In the genomic region with DNA sequence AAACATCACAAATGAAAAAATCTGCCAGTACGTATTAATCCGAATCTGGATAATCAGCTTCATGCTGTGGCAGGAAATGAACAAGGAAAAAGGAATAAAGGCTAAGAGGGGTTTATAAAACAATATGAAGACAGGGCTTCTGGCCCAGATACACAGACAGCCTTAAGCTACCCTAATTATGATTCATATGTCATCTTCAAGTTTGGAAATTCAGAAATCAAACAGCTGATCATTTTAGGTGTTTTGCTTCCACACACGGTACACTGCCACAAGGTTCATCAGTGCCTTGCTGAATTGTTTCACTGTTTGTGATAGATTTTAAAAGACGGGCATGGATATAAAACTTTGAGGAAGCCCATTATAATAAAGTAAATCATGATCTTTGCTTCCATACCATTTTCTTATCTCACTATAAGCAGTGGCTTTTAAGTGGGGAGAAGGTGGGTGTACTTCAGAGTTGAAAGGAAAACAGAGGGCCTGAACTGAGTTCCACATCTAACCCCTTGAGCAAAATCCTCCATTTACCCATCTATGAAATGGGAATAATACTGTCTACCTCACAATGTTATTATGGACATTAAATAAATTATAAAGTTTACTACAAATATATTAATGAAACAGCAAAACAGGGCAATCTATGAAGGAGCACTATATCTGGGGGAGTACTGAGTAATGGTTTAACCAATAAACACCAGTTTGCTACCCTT, we compare ENCODE assay signal across 24 cellular contexts. TPM values are rescaled to one million over a fixed set of nuclear protein-coding genes. Genes with fewer than 3 reads are reported as not detected.
A peak's percentile ranks its signal among the peaks of the same experiment; 100 is the strongest.
DNase-seq lines count a peak whose midpoint lies in the region; ATAC-seq, FAIRE-seq and TF ChIP-seq lines count a peak whose summit lies in the region.
"Had no signal": no experiment of that assay in that cellular context is flagged by ENCODE, and none has a peak within 500 bp of the region (broad histone marks: within the 10 kb centered on the region; RNA-seq: fewer than 3 reads in every experiment).

No MANE protein-coding gene starts in this region.

- peak overlapping the region; percentile 90 to 91 for H3K27ac Mint-ChIP-seq in T-cell
- peak overlapping the region; percentile 75 for H3K27ac Mint-ChIP-seq in central memory CD8-positive, alpha-beta T cell (ENCODE audit: low read depth)
- H3K27ac Mint-ChIP-seq: dendritic cell treated with granulocyte-macrophage colony-stimulating factor and Interleukin-4, amounts not matched to agents 40 ng/mL and 50 ng/mL, for 4 days had no signal

- intact Hi-C loops in HepG2 (cut with micrococcal nuclease; ENCODE audit: unreplicated experiment), result no loop called here
- intact Hi-C loops in right lobe of liver (cut with DNase I), result no loop called here

- H3K36me3 Mint-ChIP-seq in T-cell, result peaks cover 61% of the 10 kb centered on the region
- H3K36me3 Mint-ChIP-seq in central memory CD8-positive, alpha-beta T cell (ENCODE audit: insufficient read depth), result peaks cover 52% of the 10 kb centered on the region

- CTCF ChIA-PET in HepG2 (lab: Yijun Ruan, JAX; ENCODE audit: low intra/inter-chr PET ratio, low total read pairs), result no interaction called here
- CTCF ChIA-PET in T-cell (lab: Charles Lee), result interaction anchor here (0.6 to 2.0 kb wide), 6 partner anchors 12 to 245 kb away, joined by 3 to 9 read pairs (median 6); a partner anchor contains a TSS

- no peak for FAIRE-seq in HepG2 (lab: Jason Lieb, UNC)
- FAIRE-seq: H54, islet of Langerhans had no signal

- POLR2A ChIA-PET in HepG2 (lab: Yijun Ruan, JAX) (interaction anchor here (2.2 kb wide), 1 partner anchor 13 kb away, joined by 8 read pairs; a partner anchor contains a TSS), T-cell (lab: Charles Lee) (interaction anchor here (1.1 to 3.4 kb wide), 3 partner anchors 9 to 15 kb away, joined by 3 to 21 read pairs (median 8); a partner anchor contains a TSS)

- no peak overlapping the region for H2AFZ ChIP-seq in HepG2 (ENCODE audit: low read length)
- H2AFZ ChIP-seq: hepatocyte had no signal

- H3K9me3 Mint-ChIP-seq in T-cell, result no peaks in the 10 kb centered on the region
- H3K9me3 Mint-ChIP-seq in central memory CD8-positive, alpha-beta T cell, result no peaks in the 10 kb centered on the region
- H3K9me3 Mint-ChIP-seq: dendritic cell treated with granulocyte-macrophage colony-stimulating factor and Interleukin-4, amounts not matched to agents 40 ng/mL and 50 ng/mL, for 4 days had no signal

- no peaks in the 10 kb centered on the region; the same call in 1 of the 2 replicates for H4K20me1 ChIP-seq in HepG2 (ENCODE audit: insufficient read depth, low read length)

- H3K27me3 ChIP-seq in HepG2 (ENCODE audit: control insufficient read depth in 1 of 2, insufficient read depth in 2 of 2, low read length in 2 of 2) (no peaks in the 10 kb centered on the region), right lobe of liver (no peaks in the 10 kb centered on the region), thymus (ENCODE audit: control insufficient read depth, insufficient read depth) (no peaks in the 10 kb centered on the region)
- H3K27me3 ChIP-seq: hepatocyte, SJSA1, upper lobe of left lung had no signal

- H3K36me3 ChIP-seq in HepG2 (replicated peaks in 1 of 2; ENCODE audit: control insufficient read depth in 1 of 2, insufficient read depth in 2 of 2, low read length in 2 of 2), result peaks cover 16 to 77% of the 10 kb centered on the region in 2 experiments
- peaks cover 0 to 60% (median 17%) of the 10 kb centered on the region in 4 donors for H3K36me3 ChIP-seq in right lobe of liver
- H3K36me3 ChIP-seq in thymus (ENCODE audit: control insufficient read depth, insufficient read depth), result peaks cover 23% of the 10 kb centered on the region

- H3K4me2 ChIP-seq in HepG2 (ENCODE audit: low read depth, low read length), result no peak overlapping the region
- H3K4me2 ChIP-seq: hepatocyte had no signal

- no peak overlapping the region for H3K4me3 ChIP-seq in HepG2 (replicated peaks in 1 of 3; ENCODE audit: insufficient read depth in 1 of 3, low read depth in 2 of 3, low read length in 3 of 3)
- no peak overlapping the region for H3K4me3 ChIP-seq in right lobe of liver
- H3K4me3 ChIP-seq in thymus (ENCODE audit: low read length), result no peak overlapping the region
- H3K4me3 ChIP-seq: hepatocyte, SJSA1, skin epidermis, upper lobe of left lung had no signal

- H3K9ac ChIP-seq in HepG2 (ENCODE audit: insufficient read depth, low read depth, low read length), result no peak overlapping the region

- ATAC-seq in HepG2, result no peak
- ATAC-seq in right lobe of liver, result no peak
- ATAC-seq in T-cell (replicated peaks in 1 of 4), result peak in 3 of 4 experiments; percentile 4 to 17 (median 13)
- no peak for ATAC-seq in central memory CD8-positive, alpha-beta T cell (replicated peaks; ENCODE audit: extremely low read depth, poor library complexity, severe bottlenecking)
- no peak for ATAC-seq in HG03342 (IDR thresholded peaks at IDR 0.05; ENCODE audit: unreplicated experiment)
- ATAC-seq in HG03439 (IDR thresholded peaks at IDR 0.05; ENCODE audit: unreplicated experiment), result no peak
- ATAC-seq: Panc1 had no signal

- H3K4me1 ChIP-seq in HepG2 (ENCODE audit: insufficient read depth, low read length), result no peaks in the 10 kb centered on the region
- no peaks in the 10 kb centered on the region for H3K4me1 ChIP-seq in right lobe of liver
- H3K4me1 ChIP-seq in thymus (ENCODE audit: control insufficient read depth, insufficient read depth, low read length), result peaks cover 17% of the 10 kb centered on the region
- H3K4me1 ChIP-seq: SJSA1, upper lobe of left lung had no signal

- no peak for TF ChIP-seq EP300 in HepG2 (IDR thresholded peaks at IDR 0.05; ENCODE audit: low read depth in 2 of 2, low read length in 2 of 2)
- no peak for TF ChIP-seq EP300 in HepG2 (CRISPR knock-in tag; IDR thresholded peaks at IDR 0.05; ENCODE audit: borderline replicate concordance)

- WGBS in HepG2 (ENCODE audit: low lambda C conversion rate), result 97% methylated on average over 4 of the region's 4 CpGs
- WGBS in right lobe of liver (ENCODE audit: insufficient coverage, low coverage, low lambda C conversion rate, missing lambda C conversion rate), result 85% methylated on average over 4 of the region's 4 CpGs
- 89% methylated on average over 4 of the region's 4 CpGs for WGBS in thymus

- no peak for TF ChIP-seq CTCF in HepG2 (CRISPR knock-in tag; IDR thresholded peaks at IDR 0.05)
- no peak for TF ChIP-seq CTCF in right lobe of liver (IDR thresholded peaks at IDR 0.05)

- peaks cover 84 to 87% (median 85%) of the 10 kb centered on the region in 3 donors for H3K4me1 Mint-ChIP-seq in T-cell
- H3K4me1 Mint-ChIP-seq in central memory CD8-positive, alpha-beta T cell, result peaks cover 45% of the 10 kb centered on the region

- H3K27me3 Mint-ChIP-seq in T-cell, result no peaks in the 10 kb centered on the region
- no peaks in the 10 kb centered on the region for H3K27me3 Mint-ChIP-seq in central memory CD8-positive, alpha-beta T cell
- H3K27me3 Mint-ChIP-seq: dendritic cell treated with granulocyte-macrophage colony-stimulating factor and Interleukin-4, amounts not matched to agents 40 ng/mL and 50 ng/mL, for 4 days had no signal

- TF ChIP-seq RAD21 in HepG2 (CRISPR knock-in tag; IDR thresholded peaks at IDR 0.05), result no peak

- no peaks in the 10 kb centered on the region for H3K9me3 ChIP-seq in HepG2 (ENCODE audit: low read length)
- no peaks in the 10 kb centered on the region for H3K9me3 ChIP-seq in right lobe of liver
- no peaks in the 10 kb centered on the region for H3K9me3 ChIP-seq in thymus (ENCODE audit: control insufficient read depth)
- H3K9me3 ChIP-seq: SJSA1, upper lobe of left lung had no signal

- DNase-seq in HepG2 (ENCODE audit: low spot score), result no peak
- DNase-seq in right lobe of liver, result no peak
- DNase-seq in T-cell, result peak in 1 of 34 experiments; percentile 6
- no peak for DNase-seq in central memory CD8-positive, alpha-beta T cell (ENCODE audit: low spot score in 2 of 2)
- DNase-seq: AML-193; amniotic stem cell; Calu3; EL; NCI-H1417; stimulated activated CD4-positive, alpha-beta T cell treated with anti-CD3 and anti-CD28 coated beads, Interleukin-2, amount 100 ng/mL, for 48 hours; upper lobe of left lung had no signal

- TF ChIP-seq POLR2A in HepG2 (IDR thresholded peaks at IDR 0.05; ENCODE audit: insufficient read depth in 1 of 2, low read depth in 2 of 2, low read length in 2 of 2) (no peak), right lobe of liver (IDR thresholded peaks at IDR 0.05) (no peak)

- in situ Hi-C loops in HepG2 (cut with HindIII; ENCODE audit: extremely low pct_ligation_motif_present, low pct_unique_long_range_greater_than_20kb), result no loop called here

- peak overlapping the region; percentile 50 to 70 (median 60) for H3K4me3 Mint-ChIP-seq in T-cell
- H3K4me3 Mint-ChIP-seq in central memory CD8-positive, alpha-beta T cell, result peak overlapping the region; percentile 62
- H3K4me3 Mint-ChIP-seq: dendritic cell treated with granulocyte-macrophage colony-stimulating factor and Interleukin-4, amounts not matched to agents 40 ng/mL and 50 ng/mL, for 4 days had no signal

- no TSS peak for BruUV-seq in HepG2 (replicated peaks; lab: Mats Ljungman, UMichigan)

- peaks cover 3% of the 10 kb centered on the region for H3K79me2 ChIP-seq in HepG2 (ENCODE audit: insufficient read depth, low read length)

- H3K27ac ChIP-seq in HepG2 (ENCODE audit: extremely low read length, insufficient read depth, low read length) (no peak overlapping the region), right lobe of liver (no peak overlapping the region), thymus (ENCODE audit: low read depth) (peak overlapping the region; percentile 37)
- H3K27ac ChIP-seq: hepatocyte, SJSA1, upper lobe of left lung had no signal

RNA-seq across cellular contexts. Expression of a gene that starts 15.7 kb away (rescaled TPM):
- total RNA-seq in HepG2 (2016; rRNA removed; fragmentation: Illumina TruSeq; extraction: Trizol), result 16.7 and 26.7 TPM in 2 replicates
- total RNA-seq in HepG2 (2016; cell fraction: cytosol; rRNA removed; fragmentation: Illumina TruSeq; extraction: Trizol; ENCODE audit: low read depth), result 4.1 and 5.9 TPM in 2 replicates
- total RNA-seq in HepG2 (2016; cell fraction: insoluble cytoplasmic fraction; rRNA removed; fragmentation: Illumina TruSeq; extraction: Trizol), result 18.2 and 28.9 TPM in 2 replicates
- 7.1 and 9.6 TPM in 2 replicates for total RNA-seq in HepG2 (2016; cell fraction: membrane; rRNA removed; fragmentation: Illumina TruSeq; extraction: Trizol)
- total RNA-seq in HepG2 (2016; cell fraction: nucleus; rRNA removed; fragmentation: Illumina TruSeq; extraction: Trizol), result 11.9 and 13.8 TPM in 2 replicates
- polyA plus RNA-seq in HepG2 (2011; rRNA removed), result 9.1 and 12.5 TPM in 2 replicates
- polyA plus RNA-seq in HepG2 (2011; cell fraction: cytosol; rRNA removed), result 13.0 and 18.4 TPM in 2 replicates
- polyA plus RNA-seq in HepG2 (2011; cell fraction: nucleus; rRNA removed), result 17.1 and 17.4 TPM in 2 replicates
- polyA plus RNA-seq in HepG2 (2012), result 10.1 and 10.3 TPM in 2 replicates
- polyA plus RNA-seq in HepG2 (2016; cell fraction: cytosol; fragmentation: Illumina TruSeq; extraction: Trizol; ENCODE audit: low read depth), result 4.4 and 5.3 TPM in 2 replicates
- 21.6 and 26.4 TPM in 2 replicates for polyA plus RNA-seq in HepG2 (2016; cell fraction: insoluble cytoplasmic fraction; fragmentation: Illumina TruSeq; extraction: Trizol; ENCODE audit: low read depth)
- 6.3 and 6.8 TPM in 2 replicates for polyA plus RNA-seq in HepG2 (2016; cell fraction: membrane; fragmentation: Illumina TruSeq; extraction: Trizol; ENCODE audit: low read depth)
- 12.4 and 13.5 TPM in 2 replicates for polyA plus RNA-seq in HepG2 (2016; cell fraction: nucleus; fragmentation: Illumina TruSeq; extraction: Trizol; ENCODE audit: insufficient read depth, low read depth)
- 38.5 and 39.1 TPM in 2 replicates for polyA minus RNA-seq in HepG2 (2011; rRNA and poly(A)+ RNA removed; ENCODE audit: low replicate concordance)
- polyA minus RNA-seq in HepG2 (2011; cell fraction: cytosol; rRNA and poly(A)+ RNA removed), result 8.9 and 9.7 TPM in 2 replicates
- 29.7 and 32.4 TPM in 2 replicates for polyA minus RNA-seq in HepG2 (2011; cell fraction: nucleus; rRNA and poly(A)+ RNA removed)
- 10 to 100 TPM in 2 of 6 experiments, 1 to 10 TPM in 4; 3.7 to 16.2 (median 7.5) TPM for total RNA-seq in right lobe of liver
- total RNA-seq in T-cell, result 10 to 100 TPM; 17.2 to 31.3 (median 27.5) TPM
- 13.2 TPM for polyA plus RNA-seq in thymus

RNA-seq across cellular contexts. Expression of a gene that starts 31.6 kb away (rescaled TPM):
- total RNA-seq in HepG2 (2016; rRNA removed; fragmentation: Illumina TruSeq; extraction: Trizol), result not detected in 2 replicates
- total RNA-seq in HepG2 (2016; cell fraction: cytosol; rRNA removed; fragmentation: Illumina TruSeq; extraction: Trizol; ENCODE audit: low read depth), result not detected in 2 replicates
- total RNA-seq in HepG2 (2016; cell fraction: insoluble cytoplasmic fraction; rRNA removed; fragmentation: Illumina TruSeq; extraction: Trizol), result not detected in 2 replicates
- total RNA-seq in HepG2 (2016; cell fraction: membrane; rRNA removed; fragmentation: Illumina TruSeq; extraction: Trizol), result not detected in 2 replicates
- not detected in 2 replicates for total RNA-seq in HepG2 (2016; cell fraction: nucleus; rRNA removed; fragmentation: Illumina TruSeq; extraction: Trizol)
- polyA plus RNA-seq in HepG2 (2011; rRNA removed), result 0.04 and 0.05 TPM in 2 replicates
- polyA plus RNA-seq in HepG2 (2011; cell fraction: cytosol; rRNA removed), result not detected in 2 replicates
- not detected in 2 replicates for polyA plus RNA-seq in HepG2 (2011; cell fraction: nucleus; rRNA removed)
- not detected in 2 replicates for polyA plus RNA-seq in HepG2 (2012)
- polyA plus RNA-seq in HepG2 (2016; cell fraction: cytosol; fragmentation: Illumina TruSeq; extraction: Trizol; ENCODE audit: low read depth), result not detected in 2 replicates
- polyA plus RNA-seq in HepG2 (2016; cell fraction: insoluble cytoplasmic fraction; fragmentation: Illumina TruSeq; extraction: Trizol; ENCODE audit: low read depth), result not detected in 2 replicates
- polyA plus RNA-seq in HepG2 (2016; cell fraction: membrane; fragmentation: Illumina TruSeq; extraction: Trizol; ENCODE audit: low read depth), result not detected in 2 replicates
- polyA plus RNA-seq in HepG2 (2016; cell fraction: nucleus; fragmentation: Illumina TruSeq; extraction: Trizol; ENCODE audit: insufficient read depth, low read depth), result not detected in 2 replicates
- not detected in 2 replicates for polyA minus RNA-seq in HepG2 (2011; rRNA and poly(A)+ RNA removed; ENCODE audit: low replicate concordance)
- not detected in 2 replicates for polyA minus RNA-seq in HepG2 (2011; cell fraction: cytosol; rRNA and poly(A)+ RNA removed)
- polyA minus RNA-seq in HepG2 (2011; cell fraction: nucleus; rRNA and poly(A)+ RNA removed), result not detected in 2 replicates
- total RNA-seq in right lobe of liver, result 1 to 10 TPM in 2 of 6 experiments, under 1 TPM in 4; 0.44 to 1.4 (median 0.86) TPM
- total RNA-seq in T-cell, result 10 to 100 TPM; 10.1 to 20.4 (median 11.9) TPM
- polyA plus RNA-seq in thymus, result 2.5 TPM
- total RNA-seq: Calu3, HT-29, NCI-H460, pulmonary artery endothelial cell, SJSA1 had no signal

Comparison
In these comparisons a context has a peak if more than half of its experiments do, and no peak if none do; other contexts are left out.
1. ATAC-seq: peak in T-cell (3 of 4); none in HepG2 (single experiment), right lobe of liver (0 of 4), central memory CD8-positive, alpha-beta T cell (single experiment), HG03342 (single experiment) and HG03439 (single experiment).
2. RNA of a gene that starts 31.6 kb away (total RNA-seq): 10.1 to 20.4 TPM in T-cell; 0.44 to 1.4 TPM in right lobe of liver and not detected in HepG2; every median in the first group is over 4 times any median in the second.